In the genomic region with DNA sequence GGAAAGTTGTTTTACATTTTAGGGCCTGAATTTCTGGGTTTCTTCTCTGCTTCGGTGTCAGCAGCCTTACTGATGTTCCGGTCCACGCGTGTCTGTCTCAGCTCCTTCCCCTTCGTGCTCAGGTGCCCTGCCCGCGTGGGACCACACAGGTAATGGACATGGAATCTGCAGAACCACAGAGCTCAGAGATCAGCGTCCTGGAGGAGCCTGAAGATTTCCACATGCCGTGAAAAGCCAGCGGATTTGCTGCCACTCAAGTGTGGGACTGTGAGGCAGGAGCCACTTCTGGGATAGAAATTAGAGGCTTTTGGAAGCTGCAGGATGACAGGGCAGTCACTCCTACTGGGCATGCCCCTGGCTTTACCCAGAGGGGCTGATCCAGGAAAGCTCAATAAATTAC, we compare ENCODE assay signal across 29 cellular contexts.
"Had no signal": no experiment of that assay in that cellular context is flagged by ENCODE, and none has a peak within 500 bp of the region (broad histone marks: within the 10 kb centered on the region; RNA-seq: fewer than 3 reads in every experiment).

No MANE protein-coding gene starts in this region.

- H3K4me3 Mint-ChIP-seq: activated CD4-positive, alpha-beta memory T cell treated with anti-CD3 and anti-CD28 coated beads for 36 hours; activated CD4-positive, alpha-beta T cell treated with anti-CD3 and anti-CD28 coated beads for 36 hours; activated CD4-positive, alpha-beta T cell treated with anti-CD3 and anti-CD28 coated beads, Interleukin-2, amount 10 ng/mL, durations not matched to agents 24 days and 14 days; activated CD8-positive, alpha-beta memory T cell treated with anti-CD3 and anti-CD28 coated beads, Interleukin-2, amount 10 ng/mL, durations not matched to agents 7 days and 5 days; activated CD8-positive, alpha-beta T cell treated with anti-CD3 and anti-CD28 coated beads, Interleukin-2, amount 10 ng/mL, durations not matched to agents 7 days and 5 days; activated naive CD4-positive, alpha-beta T cell treated with anti-CD3 and anti-CD28 coated beads for 36 hours; activated naive CD4-positive, alpha-beta T cell treated with anti-CD3 and anti-CD28 coated beads, Interleukin-2, amount 50 U/mL, for 24 hours; activated naive CD8-positive, alpha-beta T cell treated with anti-CD3 and anti-CD28 coated beads for 36 hours; activated naive CD8-positive, alpha-beta T cell treated with anti-CD3 and anti-CD28 coated beads, Interleukin-2, amount 50 U/mL, for 24 hours; activated T-helper 1 cell treated with anti-CD3 and anti-CD28 coated beads, Interleukin-12 subunit alpha, Interleukin-12 subunit beta, Interleukin-2, Interleukin-4 antibody, amounts not matched to agents 30 ng/mL and 10 ng/mL and 1 ng/mL, durations not matched to agents 14 hours and 24 hours and 36 hours had no signal

- H3K27me3 Mint-ChIP-seq: activated CD4-positive, alpha-beta T cell treated with anti-CD3 and anti-CD28 coated beads for 36 hours; activated CD4-positive, alpha-beta T cell treated with anti-CD3 and anti-CD28 coated beads, Interleukin-2, amount 10 ng/mL, durations not matched to agents 24 days and 14 days; activated CD8-positive, alpha-beta memory T cell treated with anti-CD3 and anti-CD28 coated beads, Interleukin-2, amount 10 ng/mL, durations not matched to agents 7 days and 5 days; activated naive CD4-positive, alpha-beta T cell treated with anti-CD3 and anti-CD28 coated beads, Interleukin-2, amount 50 U/mL, for 24 hours had no signal

- H3K36me3 ChIP-seq: adrenal gland had no signal

- H3K27ac Mint-ChIP-seq: activated CD4-positive, alpha-beta memory T cell treated with anti-CD3 and anti-CD28 coated beads for 36 hours; activated CD4-positive, alpha-beta T cell treated with anti-CD3 and anti-CD28 coated beads for 36 hours; activated CD4-positive, alpha-beta T cell treated with anti-CD3 and anti-CD28 coated beads, Interleukin-2, amount 10 ng/mL, durations not matched to agents 24 days and 14 days; activated CD8-positive, alpha-beta memory T cell treated with anti-CD3 and anti-CD28 coated beads, Interleukin-2, amount 10 ng/mL, durations not matched to agents 7 days and 5 days; activated CD8-positive, alpha-beta T cell treated with anti-CD3 and anti-CD28 coated beads, Interleukin-2, amount 10 ng/mL, durations not matched to agents 7 days and 5 days; activated naive CD4-positive, alpha-beta T cell treated with anti-CD3 and anti-CD28 coated beads for 36 hours; activated naive CD4-positive, alpha-beta T cell treated with anti-CD3 and anti-CD28 coated beads, Interleukin-2, amount 50 U/mL, for 24 hours; activated naive CD8-positive, alpha-beta T cell treated with anti-CD3 and anti-CD28 coated beads for 36 hours; activated naive CD8-positive, alpha-beta T cell treated with anti-CD3 and anti-CD28 coated beads, Interleukin-2, amount 50 U/mL, for 24 hours; activated T-helper 1 cell treated with anti-CD3 and anti-CD28 coated beads, Interleukin-12 subunit alpha, Interleukin-12 subunit beta, Interleukin-2, Interleukin-4 antibody, amounts not matched to agents 30 ng/mL and 10 ng/mL and 1 ng/mL, durations not matched to agents 14 hours and 24 hours and 36 hours; activated T-helper 2 cell treated with anti-CD3 and anti-CD28 coated beads, Interferon-gamma antibody, Interleukin-2, Interleukin-4, amounts not matched to agents 10 μg/mL and 5 μg/mL and 100 μg/mL, durations not matched to agents 14 hours and 24 hours and 36 hours had no signal

- H3K36me3 Mint-ChIP-seq: activated CD8-positive, alpha-beta memory T cell treated with anti-CD3 and anti-CD28 coated beads, Interleukin-2, amount 10 ng/mL, durations not matched to agents 7 days and 5 days; activated naive CD8-positive, alpha-beta T cell treated with anti-CD3 and anti-CD28 coated beads for 36 hours had no signal

- H3K27me3 ChIP-seq: body of pancreas had no signal

- H3K27ac ChIP-seq: adrenal gland, body of pancreas had no signal

- DNase-seq: activated CD4-positive, alpha-beta memory T cell treated with anti-CD3 and anti-CD28 coated beads for 36 hours; activated CD4-positive, alpha-beta T cell treated with anti-CD3 and anti-CD28 coated beads for 36 hours; activated CD4-positive, alpha-beta T cell treated with anti-CD3 and anti-CD28 coated beads, Interleukin-2, amount 10 ng/mL, durations not matched to agents 24 days and 14 days; activated CD4-positive, CD25-positive, alpha-beta regulatory T cell; activated CD4-positive, CD25-positive, alpha-beta regulatory T cell treated with anti-CD3 and anti-CD28 coated beads, Interleukin-2, amount 50 U/mL, for 72 hours; activated CD8-positive, alpha-beta memory T cell treated with anti-CD3 and anti-CD28 coated beads, Interleukin-2, amount 10 ng/mL, durations not matched to agents 7 days and 5 days; activated CD8-positive, alpha-beta memory T cell treated with anti-CD3 and anti-CD28 coated beads, Interleukin-2, amount 50 U/mL, for 4 hours; activated CD8-positive, alpha-beta T cell treated with anti-CD3 and anti-CD28 coated beads, Interleukin-2, amount 10 ng/mL, durations not matched to agents 7 days and 5 days; activated effector memory CD4-positive, alpha-beta T cell treated with anti-CD3 and anti-CD28 coated beads, Interleukin-2, amount 50 U/mL, for 16 hours; activated naive CD4-positive, alpha-beta T cell treated with anti-CD3 and anti-CD28 coated beads for 36 hours; activated naive CD8-positive, alpha-beta T cell treated with anti-CD3 and anti-CD28 coated beads for 36 hours; activated naive CD8-positive, alpha-beta T cell treated with anti-CD3 and anti-CD28 coated beads, Interleukin-2, amount 50 U/mL, for 24 hours; activated T-cell treated with anti-CD3 and anti-CD28 coated beads, Interleukin-2, amount 50 U/mL, for 1 hour; activated T-cell treated with anti-CD3 and anti-CD28 coated beads, Interleukin-2, amount 50 U/mL, for 48 hours; amygdala; aorta; body of pancreas; caudate nucleus; cortex of kidney; dermis blood vessel endothelial cell; effector CD8-positive, alpha-beta T cell; foreskin fibroblast; T-helper 2 cell had no signal

- H3K4me1 ChIP-seq: adrenal gland, body of pancreas had no signal

- H3K4me1 Mint-ChIP-seq: activated CD4-positive, alpha-beta T cell treated with anti-CD3 and anti-CD28 coated beads for 36 hours; activated CD4-positive, alpha-beta T cell treated with anti-CD3 and anti-CD28 coated beads, Interleukin-2, amount 10 ng/mL, durations not matched to agents 24 days and 14 days; activated CD8-positive, alpha-beta memory T cell treated with anti-CD3 and anti-CD28 coated beads, Interleukin-2, amount 10 ng/mL, durations not matched to agents 7 days and 5 days; activated naive CD4-positive, alpha-beta T cell treated with anti-CD3 and anti-CD28 coated beads, Interleukin-2, amount 50 U/mL, for 24 hours; activated naive CD8-positive, alpha-beta T cell treated with anti-CD3 and anti-CD28 coated beads for 36 hours; activated naive CD8-positive, alpha-beta T cell treated with anti-CD3 and anti-CD28 coated beads, Interleukin-2, amount 50 U/mL, for 24 hours had no signal

- FAIRE-seq: colon, frontal cortex had no signal

- H3K9me3 ChIP-seq: adrenal gland, body of pancreas had no signal

- H3K4me3 ChIP-seq: adrenal gland, body of pancreas had no signal
